ENCODE assay signal across 29 cellular contexts in genomic region chr18:79785831-79786230, GRCh38. TPM values are rescaled to one million over a fixed set of nuclear protein-coding genes. Genes with fewer than 3 reads are reported as not detected.
"Had no signal": no experiment of that assay in that cellular context is flagged by ENCODE, and none has a peak within 500 bp of the region (broad histone marks: within the 10 kb centered on the region; RNA-seq: fewer than 3 reads in every experiment).

No MANE protein-coding gene starts in this region.

- DNase-seq: activated CD4-positive, alpha-beta T cell treated with anti-CD3 and anti-CD28 coated beads for 4 hours; activated CD4-positive, alpha-beta T cell treated with anti-CD3 and anti-CD28 coated beads, Interleukin-2, amount 50 U/mL, for 4 hours; activated CD8-positive, alpha-beta memory T cell treated with anti-CD3 and anti-CD28 coated beads, Interleukin-2, amount 50 U/mL, for 48 hours; activated CD8-positive, alpha-beta T cell treated with anti-CD3 and anti-CD28 coated beads, Interleukin-2, amount 10 ng/mL, durations not matched to agents 7 days and 5 days; activated naive CD4-positive, alpha-beta T cell treated with anti-CD3 and anti-CD28 coated beads, Interleukin-2, amount 50 U/mL, for 16 hours; activated naive CD8-positive, alpha-beta T cell treated with anti-CD3 and anti-CD28 coated beads, Interleukin-2, amount 10 ng/mL, durations not matched to agents 7 days and 5 days; activated T-cell treated with anti-CD3 and anti-CD28 coated beads, Interleukin-2, amount 50 U/mL, for 1 hour; adrenal gland; anterior cingulate cortex; KG1; NCI-H1048; NCI-H146; NCI-H1930; NCI-H2107; NCI-H2171 treated with DMSO at 0.1 percent for 48 hours; NCI-H226; NCI-H526; NCI-H82; OCI-M1; Right ventricle myocardium superior; RPMI8226; SW 1271 had no signal

- H3K4me1 ChIP-seq: adrenal gland had no signal

- H3K9me3 ChIP-seq: adrenal gland, breast epithelium had no signal

- ATAC-seq: activated CD4-positive, CD25-positive, alpha-beta regulatory T cell treated with anti-CD3 and anti-CD28 coated beads, Interleukin-2, amount 50 U/mL, for 24 hours; activated CD8-positive, alpha-beta T cell treated with anti-CD3 and anti-CD28 coated beads, Interleukin-2, amount 10 ng/mL, durations not matched to agents 7 days and 5 days; Panc1 had no signal

- H3K36me3 ChIP-seq: adrenal gland, breast epithelium, SJSA1 had no signal

- H3K4me3 Mint-ChIP-seq: activated CD8-positive, alpha-beta T cell treated with anti-CD3 and anti-CD28 coated beads, Interleukin-2, amount 10 ng/mL, durations not matched to agents 7 days and 5 days; activated naive CD8-positive, alpha-beta T cell treated with anti-CD3 and anti-CD28 coated beads, Interleukin-2, amount 10 ng/mL, durations not matched to agents 7 days and 5 days; T-helper 1 cell treated with Interleukin-12 subunit alpha and Interleukin-12 subunit beta and Interleukin-4 antibody, amounts not matched to agents 30 μg/mL and 1 μg/mL, for 36 hours had no signal

- H3K4me1 Mint-ChIP-seq: activated naive CD8-positive, alpha-beta T cell treated with anti-CD3 and anti-CD28 coated beads, Interleukin-2, amount 10 ng/mL, durations not matched to agents 7 days and 5 days had no signal

- H3K4me3 ChIP-seq: adrenal gland, breast epithelium, SJSA1 had no signal

- H3K27ac Mint-ChIP-seq: activated CD8-positive, alpha-beta T cell treated with anti-CD3 and anti-CD28 coated beads, Interleukin-2, amount 10 ng/mL, durations not matched to agents 7 days and 5 days; activated naive CD8-positive, alpha-beta T cell treated with anti-CD3 and anti-CD28 coated beads, Interleukin-2, amount 10 ng/mL, durations not matched to agents 7 days and 5 days; IgD-negative memory B cell; T-helper 1 cell treated with Interleukin-12 subunit alpha and Interleukin-12 subunit beta and Interleukin-4 antibody, amounts not matched to agents 30 μg/mL and 1 μg/mL, for 36 hours had no signal

- H3K9me3 Mint-ChIP-seq: activated naive CD8-positive, alpha-beta T cell treated with anti-CD3 and anti-CD28 coated beads, Interleukin-2, amount 10 ng/mL, durations not matched to agents 7 days and 5 days; T-helper 1 cell treated with Interleukin-12 subunit alpha and Interleukin-12 subunit beta and Interleukin-4 antibody, amounts not matched to agents 30 μg/mL and 1 μg/mL, for 36 hours had no signal

- H3K27ac ChIP-seq: adrenal gland, breast epithelium, SJSA1 had no signal

- H3K36me3 Mint-ChIP-seq: activated naive CD8-positive, alpha-beta T cell treated with anti-CD3 and anti-CD28 coated beads, Interleukin-2, amount 10 ng/mL, durations not matched to agents 7 days and 5 days; IgD-negative memory B cell had no signal

RNA-seq across cellular contexts. Expression of gene KCNG2, which starts 11.9 kb away (rescaled TPM):
- total RNA-seq: activated CD8-positive, alpha-beta T cell treated with anti-CD3 and anti-CD28 coated beads, Interleukin-2, amount 10 ng/mL, durations not matched to agents 7 days and 5 days; activated naive CD8-positive, alpha-beta T cell treated with anti-CD3 and anti-CD28 coated beads, Interleukin-2, amount 10 ng/mL, durations not matched to agents 7 days and 5 days; M059J; Right ventricle myocardium superior; SJSA1 had no signal
- polyA plus RNA-seq: IgD-negative memory B cell had no signal
